Comparison of ENCODE assay signal across 8 cellular contexts in the genomic region with DNA sequence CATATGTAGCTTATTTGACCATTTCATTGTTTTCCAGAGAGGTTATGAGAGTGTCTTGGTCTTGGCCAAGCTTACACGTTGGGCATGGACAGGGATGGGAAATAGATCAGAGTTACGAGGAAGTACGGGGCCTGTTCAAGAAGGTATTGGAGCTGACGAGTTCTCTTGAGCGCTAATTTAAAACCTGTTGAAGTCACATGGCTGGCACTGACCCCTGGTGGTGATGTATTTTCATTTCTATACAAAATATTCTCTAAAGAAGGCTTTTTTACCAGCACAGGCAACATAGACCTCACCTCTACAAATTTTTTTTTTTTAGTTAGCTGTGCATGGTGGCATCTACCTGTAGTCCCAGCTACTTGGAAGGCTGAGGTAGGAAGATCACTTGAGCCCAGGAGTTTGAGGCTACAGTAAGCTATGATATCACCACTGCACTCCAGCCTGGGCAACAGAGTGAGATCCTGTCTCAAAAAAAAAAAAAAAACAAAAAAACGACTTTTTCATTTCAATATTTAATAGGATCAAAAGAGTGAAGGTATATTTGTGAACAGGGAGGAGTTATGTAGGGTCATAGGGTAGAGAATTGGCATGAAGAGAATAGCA. TPM values are rescaled to one million over a fixed set of nuclear protein-coding genes. Genes with fewer than 3 reads are reported as not detected.
A peak's percentile ranks its signal among the peaks of the same experiment; 100 is the strongest.
DNase-seq lines count a peak whose midpoint lies in the region; TF ChIP-seq lines count a peak whose summit lies in the region.

No MANE protein-coding gene starts in this region.

- H3K9me3 Mint-ChIP-seq in HFFc6 = no peaks in the 10 kb centered on the region

- DNase-seq in EH (ENCODE audit: low read depth) (peak; percentile 65), HFFc6 (peak; percentile 30), NOMO-1 treated with DMSO at 0.1 percent for 48 hours (lab: John Stamatoyannopoulos, UW; ENCODE audit: unreplicated experiment) (peak; percentile 26), activated T-helper 1 cell treated with Interleukin-2 at 50 U/mL for 16 hours (ENCODE audit: low read depth) (peak; percentile 13), fibroblast of pulmonary artery (ENCODE audit: low read depth) (peak; percentile 81), DMS153 treated with DMSO at 0.1 percent for 48 hours (lab: John Stamatoyannopoulos, UW; ENCODE audit: unreplicated experiment) (no peak), MG63 (no peak)

- H3K9ac ChIP-seq in parathyroid adenoma = no peak overlapping the region

- no peak overlapping the region for H3K27ac Mint-ChIP-seq in HFFc6

- H3K4me1 ChIP-seq in parathyroid adenoma = peaks cover 3% of the 10 kb centered on the region

- H3K4me3 Mint-ChIP-seq in HFFc6 = no peak overlapping the region

- H3K9me3 ChIP-seq in parathyroid adenoma (ENCODE audit: control insufficient read depth, low read length) (no peaks in the 10 kb centered on the region), MG63 (no peaks in the 10 kb centered on the region; the same call in 1 of the 2 replicates)

- H3K36me3 Mint-ChIP-seq in HFFc6 (ENCODE audit: low read depth) = peaks cover 31% of the 10 kb centered on the region

- no peak overlapping the region for H2AFZ ChIP-seq in parathyroid adenoma

- H3K27ac ChIP-seq in parathyroid adenoma = no peak overlapping the region

- no peaks in the 10 kb centered on the region for H3K27me3 Mint-ChIP-seq in HFFc6 (ENCODE audit: insufficient read depth)

- H3K79me2 ChIP-seq in parathyroid adenoma = peaks cover 10% of the 10 kb centered on the region

- no peaks in the 10 kb centered on the region for H3K27me3 ChIP-seq in parathyroid adenoma (ENCODE audit: control insufficient read depth, insufficient read depth, low read length)
- H3K27me3 ChIP-seq in MG63 = no peaks in the 10 kb centered on the region

- no peaks in the 10 kb centered on the region for H3K36me3 ChIP-seq in parathyroid adenoma (ENCODE audit: control insufficient read depth, insufficient read depth, low read length)
- H3K36me3 ChIP-seq in MG63 = peaks cover 43% of the 10 kb centered on the region

- H3K4me3 ChIP-seq in fibroblast of pulmonary artery (replicated peaks; ENCODE audit: low read depth, low read length) (no peak overlapping the region), parathyroid adenoma (ENCODE audit: low read depth, low read length) (no peak overlapping the region), MG63 (no peak overlapping the region)

- H3K4me1 Mint-ChIP-seq in HFFc6 (ENCODE audit: low read depth) = peaks cover 52% of the 10 kb centered on the region

- TF ChIP-seq CTCF in HFFc6 (IDR thresholded peaks at IDR 0.05) = peak; percentile 88
- TF ChIP-seq CTCF in fibroblast of pulmonary artery (IDR thresholded peaks at IDR 0.05; ENCODE audit: low read length, missing control alignments) = peak; percentile 50
- peak; percentile 72 for TF ChIP-seq CTCF in parathyroid adenoma (IDR thresholded peaks at IDR 0.05)

- no peak overlapping the region for H3K4me2 ChIP-seq in parathyroid adenoma (ENCODE audit: low read length)

RNA-seq across cellular contexts. Expression of a gene that starts 19.6 kb away (rescaled TPM):
- 100 to 1,000 TPM; 150 to 199 (median 172) TPM for total RNA-seq in HFFc6 (2021; fragmentation: NEBNext Ultra II Directional; extraction: Animal tissue kit (Norgen Biotek cat#: 25700))
- 31.2 and 41.4 TPM in 2 replicates for total RNA-seq in MG63 (2014; rRNA removed; shearing (Covaris generic); ENCODE audit: low replicate concordance)

Comparison
In these comparisons a context has a peak if more than half of its experiments do, and no peak if none do; other contexts are left out.
1. DNase-seq: peak in EH (single experiment), HFFc6 (single experiment), NOMO-1 treated with DMSO at 0.1 percent for 48 hours (single experiment), activated T-helper 1 cell treated with Interleukin-2 at 50 U/mL for 16 hours (single experiment) and fibroblast of pulmonary artery (single experiment); none in DMS153 treated with DMSO at 0.1 percent for 48 hours (single experiment) and MG63 (single experiment).
2. Peak in every context shown above with its lines, with median percentiles within 50 percentile points of each other: CTCF ChIP-seq.